ENCODE assay signal across 9 cellular contexts in the genomic region with DNA sequence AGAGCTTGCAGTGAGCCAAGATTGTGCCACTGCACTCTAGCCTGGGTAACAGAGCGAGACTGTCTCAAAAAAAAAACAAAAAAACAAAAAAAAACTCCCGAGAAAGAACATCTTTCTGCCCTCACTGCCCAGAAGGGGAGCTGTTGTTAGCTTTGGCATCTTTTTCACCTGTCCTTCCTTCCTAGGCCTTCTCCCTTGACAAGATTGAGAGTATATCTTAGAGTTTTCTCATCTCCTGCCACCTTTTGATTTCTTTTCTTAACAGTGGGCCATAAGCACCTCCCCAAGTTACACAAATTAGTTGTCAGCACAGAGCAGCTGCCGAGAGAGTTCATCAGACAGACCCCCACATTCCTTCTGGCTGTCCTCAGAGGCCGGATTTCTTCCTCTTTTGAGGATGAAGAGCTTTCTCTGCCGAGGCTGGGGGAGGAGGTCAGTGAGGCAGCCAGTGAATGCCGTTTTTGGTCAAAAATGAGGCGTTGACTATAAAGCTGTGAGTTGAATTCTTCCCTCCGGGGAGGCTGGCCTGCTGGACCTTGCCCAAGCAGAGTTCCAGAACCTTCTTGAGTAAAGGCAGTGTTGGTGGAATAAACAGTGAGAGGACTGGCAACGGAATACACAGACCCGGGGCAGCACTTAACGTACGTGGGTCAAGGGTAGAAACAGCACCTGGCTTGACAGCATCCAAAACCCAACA.
A peak's percentile ranks its signal among the peaks of the same experiment; 100 is the strongest.
DNase-seq lines count a peak whose midpoint lies in the region; ATAC-seq lines count a peak whose summit lies in the region.
"Had no signal": no experiment of that assay in that cellular context is flagged by ENCODE, and none has a peak within 500 bp of the region (broad histone marks: within the 10 kb centered on the region; RNA-seq: fewer than 3 reads in every experiment).

No MANE protein-coding gene starts in this region.

- no peak for DNase-seq in activated naive CD4-positive, alpha-beta T cell treated with anti-CD3 and anti-CD28 coated beads, Interleukin-2, amount 50 U/mL, for 72 hours (ENCODE audit: low spot score in 2 of 2)
- no peak for DNase-seq in activated naive CD4-positive, alpha-beta T cell (lab: John Stamatoyannopoulos, UW)
- DNase-seq in dedifferentiated amniotic fluid mesenchymal stem cell (ENCODE audit: extremely low spot score): peak; percentile 68
- DNase-seq in mucosa of gallbladder (ENCODE audit: low spot score): peak; percentile 61
- no peak for DNase-seq in SKM-1 (lab: John Stamatoyannopoulos, UW; ENCODE audit: unreplicated experiment)
- no peak for DNase-seq in NCI-H526 (lab: John Stamatoyannopoulos, UW)
- no peak for DNase-seq in GOT3 (lab: John Stamatoyannopoulos, UW)
- DNase-seq: CD4-positive, alpha-beta T cell had no signal

- peak overlapping the region; percentile 48 to 49 for H3K27ac Mint-ChIP-seq in activated naive CD4-positive, alpha-beta T cell treated with anti-CD3 and anti-CD28 coated beads, Interleukin-2, amount 50 U/mL, for 72 hours
- H3K27ac Mint-ChIP-seq: CD4-positive, alpha-beta T cell had no signal

- H3K9me3 Mint-ChIP-seq in activated naive CD4-positive, alpha-beta T cell treated with anti-CD3 and anti-CD28 coated beads, Interleukin-2, amount 50 U/mL, for 72 hours: no peaks in the 10 kb centered on the region
- H3K9me3 Mint-ChIP-seq: CD4-positive, alpha-beta T cell had no signal

- no peak for ATAC-seq in activated naive CD4-positive, alpha-beta T cell treated with anti-CD3 and anti-CD28 coated beads, Interleukin-2, amount 50 U/mL, for 72 hours
- ATAC-seq in HG02678 (IDR thresholded peaks at IDR 0.05; ENCODE audit: unreplicated experiment): no peak

- peaks cover 4 to 5% of the 10 kb centered on the region in 2 donors for H3K36me3 Mint-ChIP-seq in activated naive CD4-positive, alpha-beta T cell treated with anti-CD3 and anti-CD28 coated beads, Interleukin-2, amount 50 U/mL, for 72 hours

Comparison
In these comparisons a context has a peak if more than half of its experiments do, and no peak if none do; other contexts are left out.
1. DNase-seq: peak in dedifferentiated amniotic fluid mesenchymal stem cell (single experiment) and mucosa of gallbladder (single experiment); none in activated naive CD4-positive, alpha-beta T cell treated with anti-CD3 and anti-CD28 coated beads, Interleukin-2, amount 50 U/mL, for 72 hours (0 of 2), activated naive CD4-positive, alpha-beta T cell (0 of 4), SKM-1 (single experiment), NCI-H526 (0 of 2) and GOT3 (single experiment).